Comparison of ENCODE assay signal across 1 cellular context in the genomic region with DNA sequence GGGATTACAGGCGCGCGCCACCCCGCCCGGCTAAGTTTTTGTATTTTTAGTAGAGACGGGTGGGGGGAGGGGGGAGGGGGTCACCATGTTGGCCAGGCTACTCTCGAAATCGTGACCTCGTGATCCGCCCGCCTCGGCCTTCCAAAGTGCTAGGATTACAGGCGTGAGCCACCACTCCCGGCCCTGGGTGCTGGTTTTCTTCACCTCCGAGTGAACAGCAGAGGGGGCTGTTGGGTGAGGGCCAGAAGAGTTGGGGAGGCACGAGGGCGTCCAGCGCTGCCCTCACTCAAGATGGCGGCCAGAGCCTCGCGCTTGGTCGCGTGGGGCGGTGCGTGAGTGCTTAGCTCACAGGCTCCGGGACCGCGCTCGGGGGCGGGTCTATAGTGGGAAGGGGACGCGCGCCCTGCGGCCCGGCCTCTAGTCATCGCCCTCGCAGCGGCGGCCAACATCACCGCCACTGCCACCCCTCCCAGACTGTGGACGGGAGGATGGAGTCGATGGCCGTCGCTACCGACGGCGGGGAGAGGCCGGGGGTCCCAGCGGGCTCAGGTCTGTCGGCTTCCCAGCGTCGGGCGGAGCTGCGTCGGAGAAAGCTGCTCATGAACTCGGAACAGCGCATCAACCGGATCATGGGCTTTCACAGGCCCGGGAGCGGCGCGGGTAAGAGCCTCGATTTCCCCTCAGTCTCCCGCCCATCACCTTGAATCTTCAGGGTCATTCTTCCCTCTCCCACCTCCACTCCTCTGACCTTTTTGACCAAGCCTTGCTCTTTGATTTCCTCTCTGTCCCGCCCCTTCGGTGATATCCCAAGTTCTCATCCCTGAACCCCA.
TF ChIP-seq lines count a peak whose summit lies in the region.

A gene (plus strand): TSS at position 416 of the 830 bp plus-strand sequence. CDS start 73 bp downstream, at position 489.

TF ChIP-seq in GM12878, 131 proteins besides CTCF, POLR2A, EP300 and RAD21 (continued from another document and continues in another):
- TF ChIP-seq, protein P1, sequence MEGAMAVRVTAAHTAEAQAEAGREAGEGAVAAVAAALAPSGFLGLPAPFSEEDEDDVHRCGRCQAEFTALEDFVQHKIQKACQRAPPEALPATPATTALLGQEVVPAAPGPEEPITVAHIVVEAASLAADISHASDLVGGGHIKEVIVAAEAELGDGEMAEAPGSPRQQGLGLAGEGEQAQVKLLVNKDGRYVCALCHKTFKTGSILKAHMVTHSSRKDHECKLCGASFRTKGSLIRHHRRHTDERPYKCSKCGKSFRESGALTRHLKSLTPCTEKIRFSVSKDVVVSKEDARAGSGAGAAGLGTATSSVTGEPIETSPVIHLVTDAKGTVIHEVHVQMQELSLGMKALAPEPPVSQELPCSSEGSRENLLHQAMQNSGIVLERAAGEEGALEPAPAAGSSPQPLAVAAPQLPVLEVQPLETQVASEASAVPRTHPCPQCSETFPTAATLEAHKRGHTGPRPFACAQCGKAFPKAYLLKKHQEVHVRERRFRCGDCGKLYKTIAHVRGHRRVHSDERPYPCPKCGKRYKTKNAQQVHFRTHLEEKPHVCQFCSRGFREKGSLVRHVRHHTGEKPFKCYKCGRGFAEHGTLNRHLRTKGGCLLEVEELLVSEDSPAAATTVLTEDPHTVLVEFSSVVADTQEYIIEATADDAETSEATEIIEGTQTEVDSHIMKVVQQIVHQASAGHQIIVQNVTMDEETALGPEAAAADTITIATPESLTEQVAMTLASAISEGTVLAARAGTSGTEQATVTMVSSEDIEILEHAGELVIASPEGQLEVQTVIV (IDR thresholded peaks at IDR 0.05; ENCODE audit: borderline replicate concordance, partially characterized antibody): no peak
- TF ChIP-seq, protein P2, sequence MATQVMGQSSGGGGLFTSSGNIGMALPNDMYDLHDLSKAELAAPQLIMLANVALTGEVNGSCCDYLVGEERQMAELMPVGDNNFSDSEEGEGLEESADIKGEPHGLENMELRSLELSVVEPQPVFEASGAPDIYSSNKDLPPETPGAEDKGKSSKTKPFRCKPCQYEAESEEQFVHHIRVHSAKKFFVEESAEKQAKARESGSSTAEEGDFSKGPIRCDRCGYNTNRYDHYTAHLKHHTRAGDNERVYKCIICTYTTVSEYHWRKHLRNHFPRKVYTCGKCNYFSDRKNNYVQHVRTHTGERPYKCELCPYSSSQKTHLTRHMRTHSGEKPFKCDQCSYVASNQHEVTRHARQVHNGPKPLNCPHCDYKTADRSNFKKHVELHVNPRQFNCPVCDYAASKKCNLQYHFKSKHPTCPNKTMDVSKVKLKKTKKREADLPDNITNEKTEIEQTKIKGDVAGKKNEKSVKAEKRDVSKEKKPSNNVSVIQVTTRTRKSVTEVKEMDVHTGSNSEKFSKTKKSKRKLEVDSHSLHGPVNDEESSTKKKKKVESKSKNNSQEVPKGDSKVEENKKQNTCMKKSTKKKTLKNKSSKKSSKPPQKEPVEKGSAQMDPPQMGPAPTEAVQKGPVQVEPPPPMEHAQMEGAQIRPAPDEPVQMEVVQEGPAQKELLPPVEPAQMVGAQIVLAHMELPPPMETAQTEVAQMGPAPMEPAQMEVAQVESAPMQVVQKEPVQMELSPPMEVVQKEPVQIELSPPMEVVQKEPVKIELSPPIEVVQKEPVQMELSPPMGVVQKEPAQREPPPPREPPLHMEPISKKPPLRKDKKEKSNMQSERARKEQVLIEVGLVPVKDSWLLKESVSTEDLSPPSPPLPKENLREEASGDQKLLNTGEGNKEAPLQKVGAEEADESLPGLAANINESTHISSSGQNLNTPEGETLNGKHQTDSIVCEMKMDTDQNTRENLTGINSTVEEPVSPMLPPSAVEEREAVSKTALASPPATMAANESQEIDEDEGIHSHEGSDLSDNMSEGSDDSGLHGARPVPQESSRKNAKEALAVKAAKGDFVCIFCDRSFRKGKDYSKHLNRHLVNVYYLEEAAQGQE (IDR thresholded peaks at IDR 0.05; ENCODE audit: low read depth, low read length): no peak
- TF ChIP-seq ZZZ3 (IDR thresholded peaks at IDR 0.05; ENCODE audit: control insufficient read depth, insufficient read length, low read depth) (no peak), MTA3 (IDR thresholded peaks at IDR 0.05; ENCODE audit: borderline replicate concordance, low read length) (no peak), CEBPB (IDR thresholded peaks at IDR 0.05; ENCODE audit: borderline replicate concordance in 1 of 2, low read depth in 2 of 2, low read length in 2 of 2) (no peak), EGR1 (IDR thresholded peaks at IDR 0.05; ENCODE audit: borderline replicate concordance in 1 of 2, low read depth in 2 of 2, low read length in 2 of 2) (peak in 1 of 2 experiments; percentile 61; a peak in 1 of 3 replicates), ETV6 (conservative IDR thresholded peaks at IDR 0.05 in 1 of 2, IDR thresholded peaks at IDR 0.05 in 1 of 2; ENCODE audit: borderline replicate concordance in 1 of 2, low read depth in 1 of 2) (0 out of 4 replicates have a peak, but pooled peaks of 1 of the 2 experiments have one; percentile 16), ZBED1 (IDR thresholded peaks at IDR 0.05; ENCODE audit: borderline replicate concordance) (no peak), RELA (IDR thresholded peaks at IDR 0.05; ENCODE audit: borderline replicate concordance, partially characterized antibody) (peak; percentile 69), MYC (IDR thresholded peaks at IDR 0.05; ENCODE audit: insufficient read depth, insufficient read length, insufficient replicate concordance, low read length, severe bottlenecking) (peak; percentile 53), ESRRA (IDR thresholded peaks at IDR 0.05; ENCODE audit: low read length) (no peak), FOXK2 (IDR thresholded peaks at IDR 0.05) (no peak), TAF1 (IDR thresholded peaks at IDR 0.05; ENCODE audit: borderline replicate concordance, low read depth, low read length) (peak; percentile 24; the same call in 1 of the 2 replicates), FOXM1 (IDR thresholded peaks at IDR 0.05; ENCODE audit: low read depth, low read length) (no peak), SUZ12 (IDR thresholded peaks at IDR 0.05; ENCODE audit: unreplicated experiment) (no peak), ZNF24 (IDR thresholded peaks at IDR 0.05) (no peak), CBX3 (IDR thresholded peaks at IDR 0.05; ENCODE audit: borderline replicate concordance, low read depth) (no peak), MTA2 (IDR thresholded peaks at IDR 0.05; ENCODE audit: low read depth) (no peak), SMAD1 (IDR thresholded peaks at IDR 0.05; ENCODE audit: low read depth, partially characterized antibody) (no peak), BCL11A (IDR thresholded peaks at IDR 0.05; ENCODE audit: low read depth, low read length) (no peak), EED (IDR thresholded peaks at IDR 0.05; ENCODE audit: low read depth) (no peak), JUNB (IDR thresholded peaks at IDR 0.05) (no peak), MXI1 (IDR thresholded peaks at IDR 0.05; ENCODE audit: low read depth, low read length) (peak; percentile 61), SRF (IDR thresholded peaks at IDR 0.05; ENCODE audit: low read depth in 2 of 2, low read length in 2 of 2) (peak in 1 of 2 experiments; percentile 78; a peak in 1 of 4 replicates), YY1 (IDR thresholded peaks at IDR 0.05; ENCODE audit: low read depth, low read length) (peak; percentile 100), IKZF1 (conservative IDR thresholded peaks at IDR 0.05) (peak; percentile 72), POU2F2 (IDR thresholded peaks at IDR 0.05; ENCODE audit: borderline replicate concordance, low read depth, low read length) (no peak; the same call in 2 of the 3 replicates), KDM1A (IDR thresholded peaks at IDR 0.05; ENCODE audit: borderline replicate concordance) (no peak), NFXL1 (IDR thresholded peaks at IDR 0.05; ENCODE audit: borderline replicate concordance) (no peak), TARDBP (IDR thresholded peaks at IDR 0.05; ENCODE audit: borderline replicate concordance) (peak; percentile 95), MEF2B (IDR thresholded peaks at IDR 0.05; ENCODE audit: partially characterized antibody, poor library complexity, severe bottlenecking) (peak; percentile 54), ZNF207 (IDR thresholded peaks at IDR 0.05; ENCODE audit: borderline replicate concordance) (no peak), HDAC2 (IDR thresholded peaks at IDR 0.05) (no peak), CHD1 (IDR thresholded peaks at IDR 0.05; ENCODE audit: low read depth, low read length) (no peak), WRNIP1 (IDR thresholded peaks at IDR 0.05; ENCODE audit: borderline replicate concordance, low read depth, low read length) (no peak)
- TF ChIP-seq, protein P3, sequence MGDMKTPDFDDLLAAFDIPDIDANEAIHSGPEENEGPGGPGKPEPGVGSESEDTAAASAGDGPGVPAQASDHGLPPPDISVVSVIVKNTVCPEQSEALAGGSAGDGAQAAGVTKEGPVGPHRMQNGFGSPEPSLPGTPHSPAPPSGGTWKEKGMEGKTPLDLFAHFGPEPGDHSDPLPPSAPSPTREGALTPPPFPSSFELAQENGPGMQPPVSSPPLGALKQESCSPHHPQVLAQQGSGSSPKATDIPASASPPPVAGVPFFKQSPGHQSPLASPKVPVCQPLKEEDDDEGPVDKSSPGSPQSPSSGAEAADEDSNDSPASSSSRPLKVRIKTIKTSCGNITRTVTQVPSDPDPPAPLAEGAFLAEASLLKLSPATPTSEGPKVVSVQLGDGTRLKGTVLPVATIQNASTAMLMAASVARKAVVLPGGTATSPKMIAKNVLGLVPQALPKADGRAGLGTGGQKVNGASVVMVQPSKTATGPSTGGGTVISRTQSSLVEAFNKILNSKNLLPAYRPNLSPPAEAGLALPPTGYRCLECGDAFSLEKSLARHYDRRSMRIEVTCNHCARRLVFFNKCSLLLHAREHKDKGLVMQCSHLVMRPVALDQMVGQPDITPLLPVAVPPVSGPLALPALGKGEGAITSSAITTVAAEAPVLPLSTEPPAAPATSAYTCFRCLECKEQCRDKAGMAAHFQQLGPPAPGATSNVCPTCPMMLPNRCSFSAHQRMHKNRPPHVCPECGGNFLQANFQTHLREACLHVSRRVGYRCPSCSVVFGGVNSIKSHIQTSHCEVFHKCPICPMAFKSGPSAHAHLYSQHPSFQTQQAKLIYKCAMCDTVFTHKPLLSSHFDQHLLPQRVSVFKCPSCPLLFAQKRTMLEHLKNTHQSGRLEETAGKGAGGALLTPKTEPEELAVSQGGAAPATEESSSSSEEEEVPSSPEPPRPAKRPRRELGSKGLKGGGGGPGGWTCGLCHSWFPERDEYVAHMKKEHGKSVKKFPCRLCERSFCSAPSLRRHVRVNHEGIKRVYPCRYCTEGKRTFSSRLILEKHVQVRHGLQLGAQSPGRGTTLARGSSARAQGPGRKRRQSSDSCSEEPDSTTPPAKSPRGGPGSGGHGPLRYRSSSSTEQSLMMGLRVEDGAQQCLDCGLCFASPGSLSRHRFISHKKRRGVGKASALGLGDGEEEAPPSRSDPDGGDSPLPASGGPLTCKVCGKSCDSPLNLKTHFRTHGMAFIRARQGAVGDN (IDR thresholded peaks at IDR 0.05): no peak; the same call in none of the 2 replicates
- TF ChIP-seq, protein P4, sequence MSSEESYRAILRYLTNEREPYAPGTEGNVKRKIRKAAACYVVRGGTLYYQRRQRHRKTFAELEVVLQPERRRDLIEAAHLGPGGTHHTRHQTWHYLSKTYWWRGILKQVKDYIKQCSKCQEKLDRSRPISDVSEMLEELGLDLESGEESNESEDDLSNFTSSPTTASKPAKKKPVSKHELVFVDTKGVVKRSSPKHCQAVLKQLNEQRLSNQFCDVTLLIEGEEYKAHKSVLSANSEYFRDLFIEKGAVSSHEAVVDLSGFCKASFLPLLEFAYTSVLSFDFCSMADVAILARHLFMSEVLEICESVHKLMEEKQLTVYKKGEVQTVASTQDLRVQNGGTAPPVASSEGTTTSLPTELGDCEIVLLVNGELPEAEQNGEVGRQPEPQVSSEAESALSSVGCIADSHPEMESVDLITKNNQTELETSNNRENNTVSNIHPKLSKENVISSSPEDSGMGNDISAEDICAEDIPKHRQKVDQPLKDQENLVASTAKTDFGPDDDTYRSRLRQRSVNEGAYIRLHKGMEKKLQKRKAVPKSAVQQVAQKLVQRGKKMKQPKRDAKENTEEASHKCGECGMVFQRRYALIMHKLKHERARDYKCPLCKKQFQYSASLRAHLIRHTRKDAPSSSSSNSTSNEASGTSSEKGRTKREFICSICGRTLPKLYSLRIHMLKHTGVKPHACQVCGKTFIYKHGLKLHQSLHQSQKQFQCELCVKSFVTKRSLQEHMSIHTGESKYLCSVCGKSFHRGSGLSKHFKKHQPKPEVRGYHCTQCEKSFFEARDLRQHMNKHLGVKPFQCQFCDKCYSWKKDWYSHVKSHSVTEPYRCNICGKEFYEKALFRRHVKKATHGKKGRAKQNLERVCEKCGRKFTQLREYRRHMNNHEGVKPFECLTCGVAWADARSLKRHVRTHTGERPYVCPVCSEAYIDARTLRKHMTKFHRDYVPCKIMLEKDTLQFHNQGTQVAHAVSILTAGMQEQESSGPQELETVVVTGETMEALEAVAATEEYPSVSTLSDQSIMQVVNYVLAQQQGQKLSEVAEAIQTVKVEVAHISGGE (CRISPR knock-in tag; IDR thresholded peaks at IDR 0.05): no peak
- TF ChIP-seq, protein P5, sequence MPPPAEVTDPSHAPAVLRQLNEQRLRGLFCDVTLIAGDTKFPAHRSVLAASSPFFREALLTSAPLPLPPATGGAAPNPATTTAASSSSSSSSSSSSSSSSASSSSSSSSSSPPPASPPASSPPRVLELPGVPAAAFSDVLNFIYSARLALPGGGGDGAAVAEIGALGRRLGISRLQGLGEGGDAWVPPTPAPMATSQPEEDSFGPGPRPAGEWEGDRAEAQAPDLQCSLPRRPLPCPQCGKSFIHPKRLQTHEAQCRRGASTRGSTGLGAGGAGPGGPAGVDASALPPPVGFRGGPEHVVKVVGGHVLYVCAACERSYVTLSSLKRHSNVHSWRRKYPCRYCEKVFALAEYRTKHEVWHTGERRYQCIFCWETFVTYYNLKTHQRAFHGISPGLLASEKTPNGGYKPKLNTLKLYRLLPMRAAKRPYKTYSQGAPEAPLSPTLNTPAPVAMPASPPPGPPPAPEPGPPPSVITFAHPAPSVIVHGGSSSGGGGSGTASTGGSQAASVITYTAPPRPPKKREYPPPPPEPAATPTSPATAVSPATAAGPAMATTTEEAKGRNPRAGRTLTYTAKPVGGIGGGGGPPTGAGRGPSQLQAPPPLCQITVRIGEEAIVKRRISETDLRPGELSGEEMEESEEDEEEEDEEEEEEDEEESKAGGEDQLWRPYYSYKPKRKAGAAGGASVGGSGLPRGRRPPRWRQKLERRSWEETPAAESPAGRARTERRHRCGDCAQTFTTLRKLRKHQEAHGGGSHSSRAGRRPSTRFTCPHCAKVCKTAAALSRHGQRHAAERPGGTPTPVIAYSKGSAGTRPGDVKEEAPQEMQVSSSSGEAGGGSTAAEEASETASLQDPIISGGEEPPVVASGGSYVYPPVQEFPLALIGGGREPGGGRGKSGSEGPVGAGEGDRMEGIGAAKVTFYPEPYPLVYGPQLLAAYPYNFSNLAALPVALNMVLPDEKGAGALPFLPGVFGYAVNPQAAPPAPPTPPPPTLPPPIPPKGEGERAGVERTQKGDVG (CRISPR knock-in tag; IDR thresholded peaks at IDR 0.05): no peak
- TF ChIP-seq, protein P6, sequence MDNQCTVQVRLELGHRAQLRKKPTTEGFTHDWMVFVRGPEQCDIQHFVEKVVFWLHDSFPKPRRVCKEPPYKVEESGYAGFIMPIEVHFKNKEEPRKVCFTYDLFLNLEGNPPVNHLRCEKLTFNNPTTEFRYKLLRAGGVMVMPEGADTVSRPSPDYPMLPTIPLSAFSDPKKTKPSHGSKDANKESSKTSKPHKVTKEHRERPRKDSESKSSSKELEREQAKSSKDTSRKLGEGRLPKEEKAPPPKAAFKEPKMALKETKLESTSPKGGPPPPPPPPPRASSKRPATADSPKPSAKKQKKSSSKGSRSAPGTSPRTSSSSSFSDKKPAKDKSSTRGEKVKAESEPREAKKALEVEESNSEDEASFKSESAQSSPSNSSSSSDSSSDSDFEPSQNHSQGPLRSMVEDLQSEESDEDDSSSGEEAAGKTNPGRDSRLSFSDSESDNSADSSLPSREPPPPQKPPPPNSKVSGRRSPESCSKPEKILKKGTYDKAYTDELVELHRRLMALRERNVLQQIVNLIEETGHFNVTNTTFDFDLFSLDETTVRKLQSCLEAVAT (IDR thresholded peaks at IDR 0.05): no peak
